In the genomic region with DNA sequence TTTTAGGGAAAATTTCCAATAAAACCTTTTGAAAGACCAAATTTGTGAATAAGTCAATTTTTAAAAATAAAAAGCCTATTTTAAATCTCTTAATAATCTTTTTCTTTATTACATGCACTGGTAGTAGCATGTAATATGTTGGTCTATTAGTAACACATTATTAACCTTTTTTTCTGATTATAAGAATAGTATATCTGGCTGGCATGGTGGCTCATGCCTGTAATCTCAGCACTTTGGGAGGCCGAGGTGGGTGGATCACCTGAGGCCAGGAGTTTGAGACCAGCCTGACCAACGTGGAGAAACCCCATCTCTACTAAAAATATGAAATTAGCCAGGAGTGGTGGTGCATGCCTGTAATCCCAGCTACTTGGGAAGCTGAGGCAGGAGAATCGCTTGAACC, we compare ENCODE assay signal across 4 cellular contexts. TPM values are rescaled to one million over a fixed set of nuclear protein-coding genes. Genes with fewer than 3 reads are reported as not detected.
A peak's percentile ranks its signal among the peaks of the same experiment; 100 is the strongest.
DNase-seq lines count a peak whose midpoint lies in the region; ATAC-seq, FAIRE-seq and TF ChIP-seq lines count a peak whose summit lies in the region.
"Not testable (repeated sequence)": the region's sequence is repeated elsewhere in the genome, so short reads cannot be mapped to it uniquely, and the experiment has no call there.

No MANE protein-coding gene starts in this region.

- DNase-seq in A549 (ENCODE audit: low read depth in 1 of 2, low spot score in 1 of 2); GM23248; PC-9; adipocyte (ENCODE audit: low read depth): not testable (repeated sequence)

- not testable (repeated sequence) for TF ChIP-seq POLR2A in A549 (IDR thresholded peaks at IDR 0.05; ENCODE audit: low read length)

- POLR2A ChIA-PET in A549 (lab: Yijun Ruan, JAX); PC-9 (lab: Charles Lee; ENCODE audit: unreplicated experiment): not testable (repeated sequence)

- CTCF ChIA-PET in A549 (lab: Yijun Ruan, JAX); PC-9 (lab: Charles Lee): not testable (repeated sequence)

- in situ Hi-C loops in GM23248 (cut with MboI): not testable (repeated sequence)

- H3K27ac ChIP-seq in A549: not testable (repeated sequence)
- H3K27ac ChIP-seq in GM23248: 0 out of 2 replicates have a peak overlapping the region, but pooled peaks have one; percentile 5
- peak overlapping the region; percentile 62 for H3K27ac ChIP-seq in PC-9

- TF ChIP-seq EP300 in A549 (IDR thresholded peaks at IDR 0.05): not testable (repeated sequence)

- peaks cover 90% of the 10 kb centered on the region for H3K36me3 ChIP-seq in GM23248 (ENCODE audit: low read depth)
- peaks cover 88% of the 10 kb centered on the region for H3K36me3 ChIP-seq in PC-9 (ENCODE audit: low read depth)
- peaks cover 99% of the 10 kb centered on the region for H3K36me3 ChIP-seq in adipocyte (ENCODE audit: control insufficient read depth, insufficient read depth, low read length, severe bottlenecking)

- not testable (repeated sequence) for H3K27me3 ChIP-seq in GM23248 (replicated peaks; ENCODE audit: insufficient read depth); PC-9 (ENCODE audit: insufficient read depth, low read depth); adipocyte (replicated peaks; ENCODE audit: control insufficient read depth, insufficient read depth, low read length)

- H3K9me3 ChIP-seq in A549; GM23248 (ENCODE audit: low read depth); PC-9 (ENCODE audit: insufficient read depth, low read depth); adipocyte (ENCODE audit: control insufficient read depth, low read length): not testable (repeated sequence)

- 61% methylated on average over 3 of the region's 3 CpGs for WGBS in A549 (ENCODE audit: missing lambda C conversion rate)
- 92 to 94% methylated on average over 3 of the region's 3 CpGs for WGBS in GM23248 (ENCODE audit: low coverage in 1 of 2, low lambda C conversion rate in 2 of 2, missing lambda C conversion rate in 2 of 2), 2 experiments

- H3F3A ChIP-seq in GM23248 (ENCODE audit: insufficient read depth) (peaks cover 91% of the 10 kb centered on the region), PC-9 (ENCODE audit: insufficient read depth, low read depth) (peaks cover 100% of the 10 kb centered on the region)

- intact Hi-C loops in PC-9 (cut with micrococcal nuclease; ENCODE audit: unreplicated experiment): not testable (repeated sequence)

- FAIRE-seq in A549 (lab: Jason Lieb, UNC): not testable (repeated sequence)

- H3K79me2 ChIP-seq in GM23248 (ENCODE audit: insufficient read depth) (peaks cover 66% of the 10 kb centered on the region), PC-9 (ENCODE audit: low read depth) (peaks cover 93% of the 10 kb centered on the region)

- ATAC-seq in A549: not testable (repeated sequence)

- TF ChIP-seq RAD21 in A549 (conservative IDR thresholded peaks at IDR 0.05 in 1 of 2, IDR thresholded peaks at IDR 0.05 in 1 of 2): not testable (repeated sequence)

- not testable (repeated sequence) for BruUV-seq in PC-9 (replicated peaks; lab: Mats Ljungman, UMichigan)

- not testable (repeated sequence) for H4K20me1 ChIP-seq in GM23248 (ENCODE audit: insufficient read depth)
- peaks cover 99% of the 10 kb centered on the region for H4K20me1 ChIP-seq in PC-9 (ENCODE audit: insufficient read depth)

- not testable (repeated sequence) for H3K9ac ChIP-seq in GM23248
- peak overlapping the region; percentile 20 for H3K9ac ChIP-seq in adipocyte (ENCODE audit: low read length)

- peak overlapping the region; percentile 4; the same call in 2 of the 3 replicates for H3K4me2 ChIP-seq in A549
- H3K4me2 ChIP-seq in GM23248 (ENCODE audit: unreplicated experiment); PC-9: not testable (repeated sequence)

- not testable (repeated sequence) for H3K9me2 ChIP-seq in GM23248 (ENCODE audit: insufficient read depth); PC-9 (ENCODE audit: insufficient read depth)

- not testable (repeated sequence) for H3K4me3 ChIP-seq in A549; GM23248; PC-9; adipocyte (ENCODE audit: low read length)

- not testable (repeated sequence) for TF ChIP-seq CTCF in A549 (IDR thresholded peaks at IDR 0.05); PC-9 (conservative IDR thresholded peaks at IDR 0.05)

- H3K4me1 ChIP-seq in A549 (peaks cover 100% of the 10 kb centered on the region), PC-9 (replicated peaks; ENCODE audit: insufficient read depth) (peaks cover 41% of the 10 kb centered on the region; the same call in 1 of the 2 replicates)
- H3K4me1 ChIP-seq in GM23248 (ENCODE audit: insufficient read depth); adipocyte (ENCODE audit: control insufficient read depth, insufficient read depth, low read length): not testable (repeated sequence)

- not testable (repeated sequence) for H2AFZ ChIP-seq in GM23248, PC-9

TF ChIP-seq in A549, 52 proteins besides CTCF, POLR2A, EP300 and RAD21:
- TF ChIP-seq JUN (IDR thresholded peaks at IDR 0.05): peak in 1 of 2 experiments; percentile 30; a peak in 1 of 5 replicates
- TF ChIP-seq HOXA7 (CRISPR knock-in tag; IDR thresholded peaks at IDR 0.05): peak; percentile 88
- peak; percentile 86 for TF ChIP-seq FOSB (CRISPR knock-in tag; IDR thresholded peaks at IDR 0.05)
- peak; percentile 97; the same call in 1 of the 2 replicates for TF ChIP-seq TP53 (CRISPR knock-in tag; IDR thresholded peaks at IDR 0.05)
- TF ChIP-seq, protein P1, sequence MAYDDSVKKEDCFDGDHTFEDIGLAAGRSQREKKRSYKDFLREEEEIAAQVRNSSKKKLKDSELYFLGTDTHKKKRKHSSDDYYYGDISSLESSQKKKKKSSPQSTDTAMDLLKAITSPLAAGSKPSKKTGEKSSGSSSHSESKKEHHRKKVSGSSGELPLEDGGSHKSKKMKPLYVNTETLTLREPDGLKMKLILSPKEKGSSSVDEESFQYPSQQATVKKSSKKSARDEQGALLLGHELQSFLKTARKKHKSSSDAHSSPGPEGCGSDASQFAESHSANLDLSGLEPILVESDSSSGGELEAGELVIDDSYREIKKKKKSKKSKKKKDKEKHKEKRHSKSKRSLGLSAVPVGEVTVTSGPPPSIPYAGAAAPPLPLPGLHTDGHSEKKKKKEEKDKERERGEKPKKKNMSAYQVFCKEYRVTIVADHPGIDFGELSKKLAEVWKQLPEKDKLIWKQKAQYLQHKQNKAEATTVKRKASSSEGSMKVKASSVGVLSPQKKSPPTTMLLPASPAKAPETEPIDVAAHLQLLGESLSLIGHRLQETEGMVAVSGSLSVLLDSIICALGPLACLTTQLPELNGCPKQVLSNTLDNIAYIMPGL (CRISPR knock-in tag; IDR thresholded peaks at IDR 0.05; ENCODE audit: borderline replicate concordance): peak; percentile 88

RNA-seq across cellular contexts. Expression of a gene that starts 28.7 kb away (rescaled TPM):
- polyA plus RNA-seq in A549 (2011; rRNA removed): 9.3 and 12.2 TPM in 2 replicates
- 7.2 and 10.3 TPM in 2 replicates for polyA plus RNA-seq in A549 (2012; cell fraction: cytosol; rRNA removed)
- polyA plus RNA-seq in A549 (2012; cell fraction: nucleus; rRNA removed): 50.2 and 53.0 TPM in 2 replicates
- 6.8 to 7.5 TPM (median 6.9 TPM) in 3 replicates for polyA plus RNA-seq in A549 (2017; fragmentation: RNase III; extraction: RNeasy Plus Mini Kit Qiagen cat#74134 plus additional on column Dnase treatment)
- polyA minus RNA-seq in A549 (2011; rRNA and poly(A)+ RNA removed): 20.7 and 22.7 TPM in 2 replicates
- total RNA-seq in GM23248 (2014; rRNA removed; shearing (Covaris generic)): 6.9 and 9.0 TPM in 2 replicates
- 5.3 and 5.7 TPM in 2 replicates for polyA plus RNA-seq in GM23248 (2016; fragmentation: Nextera tagmentation; extraction: Ambion mirVana)
- total RNA-seq in PC-9 (2021): 42.4 and 47.4 TPM in 2 replicates
